1 cellular context compared by ENCODE assay signal in genomic region chr19:3266792-3267469, GRCh38.
TF ChIP-seq lines count a peak whose summit lies in the region.

No MANE protein-coding gene starts in this region.

TF ChIP-seq in HEK293, 187 proteins besides CTCF, POLR2A, EP300 and RAD21 (continued from another document):
- no peak for TF ChIP-seq ZSCAN18 (tag by site-specific recombination; IDR thresholded peaks at IDR 0.05)
- TF ChIP-seq PRDM2 (tag by site-specific recombination; IDR thresholded peaks at IDR 0.05; ENCODE audit: borderline replicate concordance) = no peak
- no peak for TF ChIP-seq ZNF362 (tag by site-specific recombination; IDR thresholded peaks at IDR 0.05)
- peak; percentile 99 for TF ChIP-seq ZIC2 (tag by site-specific recombination; IDR thresholded peaks at IDR 0.05)
- no peak for TF ChIP-seq ZNF24 (tag by site-specific recombination; IDR thresholded peaks at IDR 0.05)
- no peak for TF ChIP-seq ZNF248 (tag by site-specific recombination; IDR thresholded peaks at IDR 0.05)
- TF ChIP-seq IKZF3 (tag by site-specific recombination; IDR thresholded peaks at IDR 0.05) = no peak
- no peak for TF ChIP-seq ZBTB44 (tag by site-specific recombination; IDR thresholded peaks at IDR 0.05)
